1 cellular context compared by ENCODE assay signal in the genomic region with DNA sequence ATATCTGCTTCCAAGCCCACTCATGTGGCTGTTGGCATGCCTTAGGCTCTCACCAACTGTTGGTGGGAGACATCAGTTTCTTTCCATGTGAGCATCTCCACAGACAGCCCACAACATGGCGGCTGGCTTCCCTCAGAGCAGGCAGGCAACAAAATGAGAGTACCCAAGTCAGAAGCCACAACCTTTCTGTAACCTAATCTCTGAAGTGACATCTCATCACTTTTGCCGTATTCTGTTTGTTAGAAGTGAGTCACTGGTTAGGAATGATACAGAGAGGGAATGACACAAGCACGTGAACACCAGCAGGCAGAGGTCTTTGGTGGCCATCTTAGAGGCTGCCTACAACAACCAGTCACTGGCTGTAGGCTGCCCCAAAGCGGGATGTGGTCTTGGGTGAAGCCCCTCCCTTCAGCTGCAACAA.
TF ChIP-seq lines count a peak whose summit lies in the region.

No MANE protein-coding gene starts in this region.

TF ChIP-seq in SK-N-SH treated with all-trans-retinoic acid at 6 μM for 48 hours, 23 proteins besides CTCF, POLR2A, EP300 and RAD21 (continued from another document):
- no peak for TF ChIP-seq TSHZ2 (CRISPR knock-in tag; IDR thresholded peaks at IDR 0.05)
- TF ChIP-seq BACH2 (CRISPR knock-in tag; IDR thresholded peaks at IDR 0.05; ENCODE audit: borderline replicate concordance) = no peak
